In genomic region chr11:129377739-129378138, GRCh38 we compare ENCODE assay signal across 32 cellular contexts. TPM values are rescaled to one million over a fixed set of nuclear protein-coding genes. Genes with fewer than 3 reads are reported as not detected.
A peak's percentile ranks its signal among the peaks of the same experiment; 100 is the strongest.
DNase-seq lines count a peak whose midpoint lies in the region; TF ChIP-seq lines count a peak whose summit lies in the region.
"Had no signal": no experiment of that assay in that cellular context is flagged by ENCODE, and none has a peak within 500 bp of the region (broad histone marks: within the 10 kb centered on the region; RNA-seq: fewer than 3 reads in every experiment).

No MANE protein-coding gene starts in this region.

- no peak overlapping the region for H2AFZ ChIP-seq in mammary epithelial cell (ENCODE audit: low read depth, low read length)

- in situ Hi-C loops in mammary epithelial cell (cut with MboI; ENCODE audit: low sequenced_read_pairs in 2 of 2), result loop anchor here in 1 of 2 donors (5.0 kb wide), 1 partner anchor 320 kb away; no protein-coding TSS in a partner anchor

- no peaks in the 10 kb centered on the region for H3K9me3 ChIP-seq in breast epithelium
- no peaks in the 10 kb centered on the region for H3K9me3 ChIP-seq in mammary epithelial cell (replicated peaks; ENCODE audit: insufficient read depth, low read length)
- H3K9me3 ChIP-seq: A549, ascending aorta, BE2C, heart right ventricle, right atrium auricular region, SK-N-SH, thyroid gland had no signal

- H3K27ac Mint-ChIP-seq in nephron, result peak overlapping the region in 2 of 3 experiments; percentile 7 to 32
- H3K27ac Mint-ChIP-seq: activated naive CD4-positive, alpha-beta T cell treated with anti-CD3 and anti-CD28 coated beads, Interleukin-2, amount 50 U/mL, for 24 hours; natural killer cell; stimulated activated naive CD8-positive, alpha-beta T cell treated with anti-CD3 and anti-CD28 coated beads, Interleukin-15, Interleukin-2, amounts not matched to agents 100 ng/mL and 50 ng/mL, for 24 hours had no signal

- H4K20me1 ChIP-seq in mammary epithelial cell (ENCODE audit: insufficient read depth, low read length), result peaks cover 1% of the 10 kb centered on the region

- peak overlapping the region in 2 of 3 donors; percentile 56 to 69 for H3K4me3 ChIP-seq in breast epithelium
- no peak overlapping the region for H3K4me3 ChIP-seq in mammary epithelial cell (replicated peaks in 1 of 3; ENCODE audit: insufficient read depth in 1 of 3, low read depth in 2 of 3, low read length in 3 of 3)
- H3K4me3 ChIP-seq in epithelial cell of esophagus (ENCODE audit: low read length), result peak overlapping the region; percentile 98
- H3K4me3 ChIP-seq: A549, ascending aorta, right atrium auricular region, thyroid gland had no signal

- no peak for TF ChIP-seq POLR2A in breast epithelium (IDR thresholded peaks at IDR 0.05)

- intact Hi-C loops in breast epithelium (cut with DNase I; ENCODE audit: low total_unique reads) (loop anchor here (10.0 kb wide), 1 partner anchor 327 kb away; no protein-coding TSS in a partner anchor), mammary epithelial cell (cut with micrococcal nuclease) (no loop called here)

- H3K27me3 Mint-ChIP-seq in nephron (ENCODE audit: low read depth), result peaks cover 80% of the 10 kb centered on the region

- no peaks in the 10 kb centered on the region for H3K36me3 Mint-ChIP-seq in nephron (ENCODE audit: low read depth)
- H3K36me3 Mint-ChIP-seq: activated naive CD4-positive, alpha-beta T cell treated with anti-CD3 and anti-CD28 coated beads, Interleukin-2, amount 50 U/mL, for 24 hours; natural killer cell had no signal

- no peak for DNase-seq in breast epithelium (ENCODE audit: low spot score in 2 of 2)
- no peak for DNase-seq in mammary epithelial cell
- peak; percentile 61 for DNase-seq in epithelial cell of esophagus (ENCODE audit: low read depth)
- no peak for DNase-seq in CD1c-positive myeloid dendritic cell (ENCODE audit: extremely low spot score)
- no peak for DNase-seq in NCI-H1436 (lab: John Stamatoyannopoulos, UW)
- no peak for DNase-seq in effector CD4-positive, alpha-beta T cell
- DNase-seq in NCI-H1105 treated with DMSO at 0.1 percent for 48 hours (lab: John Stamatoyannopoulos, UW), result no peak
- DNase-seq: activated CD4-positive, alpha-beta T cell treated with anti-CD3 and anti-CD28 coated beads for 4 hours; BE2C; foreskin fibroblast; heart right ventricle; Karpas-422; left cardiac atrium; mesendoderm; natural killer cell; NCI-H187; NCI-H526; SK-N-SH; T-helper 2 cell; thyroid gland had no signal

- no peaks in the 10 kb centered on the region for H3K36me3 ChIP-seq in breast epithelium
- H3K36me3 ChIP-seq in mammary epithelial cell (ENCODE audit: insufficient read depth, low read length), result no peaks in the 10 kb centered on the region
- H3K36me3 ChIP-seq: ascending aorta, BE2C, heart right ventricle, right atrium auricular region, thyroid gland had no signal

- H3K4me3 Mint-ChIP-seq in nephron, result peak overlapping the region in 2 of 3 experiments; percentile 67 to 90
- H3K4me3 Mint-ChIP-seq: activated naive CD4-positive, alpha-beta T cell treated with anti-CD3 and anti-CD28 coated beads, Interleukin-2, amount 50 U/mL, for 24 hours; central memory CD8-positive, alpha-beta T cell; natural killer cell; stimulated activated naive CD8-positive, alpha-beta T cell treated with anti-CD3 and anti-CD28 coated beads, Interleukin-15, Interleukin-2, amounts not matched to agents 100 ng/mL and 50 ng/mL, for 24 hours had no signal

- no peak overlapping the region for H3K4me2 ChIP-seq in mammary epithelial cell (ENCODE audit: insufficient read depth, low read depth, low read length)
- H3K4me2 ChIP-seq: A549, SK-N-SH had no signal

- 83% methylated on average over 7 of the region's 7 CpGs for WGBS in mammary epithelial cell (ENCODE audit: low coverage, missing lambda C conversion rate)

- H3K4me1 ChIP-seq in breast epithelium (peaks cover 0 to 6% of the 10 kb centered on the region in 2 donors), mammary epithelial cell (ENCODE audit: insufficient read depth, low read length) (peaks cover 18% of the 10 kb centered on the region)
- H3K4me1 ChIP-seq: BE2C had no signal

- peaks cover 0 to 37% of the 10 kb centered on the region in 2 donors for H3K27me3 ChIP-seq in breast epithelium
- H3K27me3 ChIP-seq in mammary epithelial cell (ENCODE audit: insufficient read depth, low read length), result peaks cover 51% of the 10 kb centered on the region

- dilution Hi-C loops in mammary epithelial cell (cut with HindIII; ENCODE audit: low sequenced_read_pairs), result no loop called here

- TF ChIP-seq CTCF in breast epithelium (IDR thresholded peaks at IDR 0.05) (no peak), mammary epithelial cell (conservative IDR thresholded peaks at IDR 0.05 in 1 of 2, IDR thresholded peaks at IDR 0.05 in 1 of 2; ENCODE audit: extremely low read depth in 1 of 2, insufficient read depth in 1 of 2, low read depth in 1 of 2, low read length in 2 of 2) (no peak), epithelial cell of esophagus (IDR thresholded peaks at IDR 0.05; ENCODE audit: insufficient read depth, low read depth, low read length, missing control alignments) (no peak), nephron (IDR thresholded peaks at IDR 0.05; ENCODE audit: unreplicated experiment in 3 of 3) (no peak)

- H3K79me2 ChIP-seq in mammary epithelial cell (ENCODE audit: insufficient read depth, low read length), result no peaks in the 10 kb centered on the region

- no peaks in the 10 kb centered on the region for H3K9me3 Mint-ChIP-seq in nephron
- H3K9me3 Mint-ChIP-seq: activated naive CD4-positive, alpha-beta T cell treated with anti-CD3 and anti-CD28 coated beads, Interleukin-2, amount 50 U/mL, for 24 hours; central memory CD8-positive, alpha-beta T cell; natural killer cell; stimulated activated naive CD8-positive, alpha-beta T cell treated with anti-CD3 and anti-CD28 coated beads, Interleukin-15, Interleukin-2, amounts not matched to agents 100 ng/mL and 50 ng/mL, for 24 hours had no signal

- H3K27ac ChIP-seq in breast epithelium (peak overlapping the region; percentile 67 to 91), mammary epithelial cell (ENCODE audit: insufficient read depth, low read depth, low read length) (no peak overlapping the region)
- H3K27ac ChIP-seq: A549, ascending aorta, heart right ventricle, right atrium auricular region, RWPE1, thyroid gland had no signal

- H3K9ac ChIP-seq in mammary epithelial cell (ENCODE audit: insufficient read depth, low read length), result no peak overlapping the region
- H3K9ac ChIP-seq: SK-N-SH had no signal

- CTCF ChIA-PET in mammary epithelial cell (lab: Charles Lee; ENCODE audit: low non-redundant PET), result interaction anchor here (0.6 kb wide), 1 partner anchor 492 kb away, joined by 4 read pairs; no protein-coding TSS in a partner anchor

- no TSS peak for BruUV-seq in mammary epithelial cell (replicated peaks; lab: Mats Ljungman, UMichigan)

- peaks cover 22% of the 10 kb centered on the region for H3K4me1 Mint-ChIP-seq in nephron

RNA-seq across cellular contexts. Expression of gene BARX2, which starts 2.1 kb away (rescaled TPM):
- 10 to 100 TPM in 1 of 3 donors, 1 to 10 TPM in 1, not detected in 1; 8.2 to 19.5 TPM for total RNA-seq in breast epithelium
- under 1 TPM in 1 of 2 donors, not detected in 1; 0.17 TPM for total RNA-seq in mammary epithelial cell
- polyA plus RNA-seq in mammary epithelial cell, result 0.02 TPM
- not detected for polyA minus RNA-seq in mammary epithelial cell
- total RNA-seq: ascending aorta, dermis microvascular lymphatic vessel endothelial cell, endothelial cell of umbilical vein, H1, heart right ventricle, left cardiac atrium, natural killer cell, osteocyte had no signal
- polyA plus RNA-seq: A549, endothelial cell of umbilical vein, H1, SK-N-SH had no signal

Comparison
In these comparisons a context has a peak if more than half of its experiments do, and no peak if none do; other contexts are left out.
1. H3K4me3 ChIP-seq: peak in breast epithelium (2 of 3) and epithelial cell of esophagus (single experiment); none in mammary epithelial cell (0 of 3).